32 cellular contexts compared by ENCODE assay signal in the genomic region with DNA sequence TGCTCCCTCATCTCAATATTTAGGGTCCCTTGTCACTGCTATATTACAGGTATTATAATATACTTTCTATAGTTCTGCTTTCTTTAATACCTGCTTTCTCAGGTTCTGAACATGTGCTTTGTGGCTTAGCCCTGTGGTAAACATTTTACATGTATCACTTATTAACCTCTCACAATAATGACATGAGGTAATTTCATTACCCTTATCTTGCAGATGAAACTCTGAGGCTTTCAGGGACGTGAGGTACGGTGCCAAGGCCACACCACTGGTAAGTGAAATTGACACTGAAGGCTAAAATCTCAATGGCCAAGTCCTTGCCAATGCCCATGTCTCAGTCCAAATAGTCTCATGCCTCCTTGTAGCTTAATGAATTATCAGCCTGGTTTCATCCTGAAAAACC. TPM values are rescaled to one million over a fixed set of nuclear protein-coding genes. Genes with fewer than 3 reads are reported as not detected.
DNase-seq lines count a peak whose midpoint lies in the region; ATAC-seq, FAIRE-seq and TF ChIP-seq lines count a peak whose summit lies in the region.
"Had no signal": no experiment of that assay in that cellular context is flagged by ENCODE, and none has a peak within 500 bp of the region (broad histone marks: within the 10 kb centered on the region; RNA-seq: fewer than 3 reads in every experiment).

No MANE protein-coding gene starts in this region.

- H3K27me3 ChIP-seq in endodermal cell (ENCODE audit: control insufficient read depth, insufficient read depth, low read length, poor library complexity, severe bottlenecking) (no peaks in the 10 kb centered on the region), small intestine (ENCODE audit: control insufficient read depth in 2 of 2, insufficient read depth in 2 of 2, low read length in 2 of 2) (no peaks in the 10 kb centered on the region)
- H3K27me3 ChIP-seq: breast epithelium, left lung, MG63, spleen, transverse colon had no signal

- H3K4me3 ChIP-seq in endodermal cell (ENCODE audit: low read length): no peak overlapping the region
- no peak overlapping the region for H3K4me3 ChIP-seq in small intestine (ENCODE audit: low read depth in 1 of 2, low read length in 2 of 2)
- H3K4me3 ChIP-seq: breast epithelium, K562, left lung, MG63, spleen, transverse colon had no signal

- no peaks in the 10 kb centered on the region for H3K4me1 Mint-ChIP-seq in endodermal cell
- H3K4me1 Mint-ChIP-seq: activated naive CD4-positive, alpha-beta T cell treated with anti-CD3 and anti-CD28 coated beads, Interleukin-2, amount 10 ng/mL, durations not matched to agents 7 days and 5 days had no signal

- no peak for TF ChIP-seq CTCF in endodermal cell (conservative IDR thresholded peaks at IDR 0.05)

- no peak for FAIRE-seq in small intestine (lab: Jason Lieb, UNC)
- FAIRE-seq: HTR-8/SVneo, islet of Langerhans, K562 had no signal

- H3K4me1 ChIP-seq in endodermal cell (ENCODE audit: control insufficient read depth, insufficient read depth, low read length): no peaks in the 10 kb centered on the region
- H3K4me1 ChIP-seq in small intestine (ENCODE audit: control insufficient read depth in 2 of 2, insufficient read depth in 1 of 2, low read depth in 1 of 2, low read length in 1 of 2): no peaks in the 10 kb centered on the region
- H3K4me1 ChIP-seq: breast epithelium, left lung, spleen, transverse colon had no signal

- no peak overlapping the region for H3K4me3 Mint-ChIP-seq in endodermal cell
- H3K4me3 Mint-ChIP-seq: activated CD4-positive, alpha-beta memory T cell treated with anti-CD3 and anti-CD28 coated beads for 36 hours; activated naive CD4-positive, alpha-beta T cell treated with anti-CD3 and anti-CD28 coated beads, Interleukin-2, amount 10 ng/mL, durations not matched to agents 7 days and 5 days; activated T-helper 1 cell treated with anti-CD3 and anti-CD28 coated beads, Interleukin-12 subunit alpha, Interleukin-12 subunit beta, Interleukin-2, Interleukin-4 antibody, amounts not matched to agents 30 ng/mL and 10 ng/mL and 1 ng/mL, durations not matched to agents 14 hours and 24 hours and 36 hours had no signal

- peak; percentile 89 for ATAC-seq in GM18909 (IDR thresholded peaks at IDR 0.05; ENCODE audit: poor library complexity, unreplicated experiment)
- ATAC-seq in HG02642 (IDR thresholded peaks at IDR 0.05; ENCODE audit: poor library complexity, unreplicated experiment): peak; percentile 57
- peak; percentile 83 for ATAC-seq in HG03175 (IDR thresholded peaks at IDR 0.05; ENCODE audit: unreplicated experiment)
- ATAC-seq: activated CD4-positive, CD25-positive, alpha-beta regulatory T cell treated with anti-CD3 and anti-CD28 coated beads, Interleukin-2, amount 50 U/mL, for 24 hours; K562; left lung; right cardiac atrium had no signal

- WGBS in endodermal cell (ENCODE audit: insufficient coverage in 1 of 2, insufficient read length in 1 of 2), 2 experiments: 87 to 100% methylated on average over 2 of the region's 2 CpGs
- WGBS in small intestine, 3 donors: 32 to 72% (median 45%) methylated on average over 2 of the region's 2 CpGs

- no peaks in the 10 kb centered on the region for H3K27me3 Mint-ChIP-seq in endodermal cell (ENCODE audit: insufficient read depth)
- H3K27me3 Mint-ChIP-seq: activated CD4-positive, alpha-beta memory T cell treated with anti-CD3 and anti-CD28 coated beads for 36 hours; activated naive CD4-positive, alpha-beta T cell treated with anti-CD3 and anti-CD28 coated beads, Interleukin-2, amount 10 ng/mL, durations not matched to agents 7 days and 5 days had no signal

- H3K27ac ChIP-seq in endodermal cell (ENCODE audit: low read depth, low read length) (no peak overlapping the region), small intestine (ENCODE audit: low read depth in 1 of 2, low read length in 1 of 2) (no peak overlapping the region)
- H3K27ac ChIP-seq: breast epithelium, left lung, spleen, transverse colon had no signal

- H3K9me3 ChIP-seq in endodermal cell (ENCODE audit: control insufficient read depth, low read length): no peaks in the 10 kb centered on the region
- H3K9me3 ChIP-seq in small intestine (ENCODE audit: control insufficient read depth, low read depth): no peaks in the 10 kb centered on the region
- H3K9me3 ChIP-seq: breast epithelium, left lung, MG63, spleen, transverse colon had no signal

- H3K27ac Mint-ChIP-seq in endodermal cell: peak overlapping the region; percentile 11
- H3K27ac Mint-ChIP-seq: activated CD4-positive, alpha-beta memory T cell treated with anti-CD3 and anti-CD28 coated beads for 36 hours; activated naive CD4-positive, alpha-beta T cell treated with anti-CD3 and anti-CD28 coated beads, Interleukin-2, amount 10 ng/mL, durations not matched to agents 7 days and 5 days; activated T-helper 1 cell treated with anti-CD3 and anti-CD28 coated beads, Interleukin-12 subunit alpha, Interleukin-12 subunit beta, Interleukin-2, Interleukin-4 antibody, amounts not matched to agents 30 ng/mL and 10 ng/mL and 1 ng/mL, durations not matched to agents 14 hours and 24 hours and 36 hours had no signal

- H3K9ac ChIP-seq in endodermal cell (ENCODE audit: extremely low read depth, low read length, poor library complexity, severe bottlenecking): no peak overlapping the region

- no peaks in the 10 kb centered on the region for H3K9me3 Mint-ChIP-seq in endodermal cell
- H3K9me3 Mint-ChIP-seq: activated CD4-positive, alpha-beta memory T cell treated with anti-CD3 and anti-CD28 coated beads for 36 hours; activated naive CD4-positive, alpha-beta T cell treated with anti-CD3 and anti-CD28 coated beads, Interleukin-2, amount 10 ng/mL, durations not matched to agents 7 days and 5 days; activated T-helper 1 cell treated with anti-CD3 and anti-CD28 coated beads, Interleukin-12 subunit alpha, Interleukin-12 subunit beta, Interleukin-2, Interleukin-4 antibody, amounts not matched to agents 30 ng/mL and 10 ng/mL and 1 ng/mL, durations not matched to agents 14 hours and 24 hours and 36 hours had no signal

- no peaks in the 10 kb centered on the region for H3K36me3 Mint-ChIP-seq in endodermal cell (ENCODE audit: low read depth)
- H3K36me3 Mint-ChIP-seq: activated CD4-positive, alpha-beta memory T cell treated with anti-CD3 and anti-CD28 coated beads for 36 hours; activated naive CD4-positive, alpha-beta T cell treated with anti-CD3 and anti-CD28 coated beads, Interleukin-2, amount 10 ng/mL, durations not matched to agents 7 days and 5 days had no signal

- H3K36me3 ChIP-seq in endodermal cell (ENCODE audit: control insufficient read depth, insufficient read depth, low read length): no peaks in the 10 kb centered on the region
- no peaks in the 10 kb centered on the region for H3K36me3 ChIP-seq in small intestine (ENCODE audit: control insufficient read depth in 2 of 2, insufficient read depth in 2 of 2, low read length in 2 of 2)
- H3K36me3 ChIP-seq: breast epithelium, left lung, MG63, spleen, transverse colon had no signal

- DNase-seq in endodermal cell (no peak), mucosa of gallbladder (ENCODE audit: low spot score) (no peak), small intestine (no peak), T1000 (lab: John Stamatoyannopoulos, UW) (no peak)
- DNase-seq: activated CD4-positive, alpha-beta memory T cell treated with anti-CD3 and anti-CD28 coated beads for 36 hours; activated CD8-positive, alpha-beta memory T cell treated with anti-CD3 and anti-CD28 coated beads, Interleukin-2, amount 50 U/mL, for 4 hours; activated naive CD4-positive, alpha-beta T cell treated with anti-CD3 and anti-CD28 coated beads, Interleukin-2, amount 10 ng/mL, durations not matched to agents 7 days and 5 days; amniotic stem cell; DMS153; left lung; mesendoderm; MG63; NCI-H1417; NCI-H2081; NCI-H2227 treated with DMSO at 0.1 percent for 48 hours; NCI-H69; OCI-M1; posterior cingulate gyrus; right cardiac atrium; spleen; transverse colon had no signal

RNA-seq across cellular contexts. Expression of a gene that starts 21.7 kb away (rescaled TPM):
- total RNA-seq in endodermal cell (not detected), mucosa of gallbladder (not detected)
- not detected for polyA plus RNA-seq in endodermal cell (2013, experiment 1 of 2)
- polyA plus RNA-seq in endodermal cell (2013, experiment 2 of 2): not detected
- not detected for polyA plus RNA-seq in small intestine
- total RNA-seq: activated CD4-positive, alpha-beta memory T cell treated with anti-CD3 and anti-CD28 coated beads for 36 hours; activated T-helper 1 cell treated with anti-CD3 and anti-CD28 coated beads, Interleukin-12 subunit alpha, Interleukin-12 subunit beta, Interleukin-2, Interleukin-4 antibody, amounts not matched to agents 30 ng/mL and 10 ng/mL and 1 ng/mL, durations not matched to agents 14 hours and 24 hours and 36 hours; breast epithelium; K562; right cardiac atrium; spleen; T-helper 1 cell treated with Interleukin-12 subunit alpha and Interleukin-12 subunit beta and Interleukin-4 antibody, amounts not matched to agents 30 ng/mL and 1 ng/mL, for 36 hours; transverse colon had no signal
- polyA plus RNA-seq: BJ, K562, right cardiac atrium, spleen had no signal
